ENCODE assay signal across 9 cellular contexts in genomic region chr10:133275683-133276092, GRCh38. TPM values are rescaled to one million over a fixed set of nuclear protein-coding genes. Genes with fewer than 3 reads are reported as not detected.
DNase-seq lines count a peak whose midpoint lies in the region; ATAC-seq, FAIRE-seq and TF ChIP-seq lines count a peak whose summit lies in the region.
"Had no signal": no experiment of that assay in that cellular context is flagged by ENCODE, and none has a peak within 500 bp of the region (broad histone marks: within the 10 kb centered on the region; RNA-seq: fewer than 3 reads in every experiment).

No MANE protein-coding gene starts in this region.

- H3K4me3 Mint-ChIP-seq in chondrocyte (ENCODE audit: unreplicated experiment), result no peak overlapping the region

- peaks cover 1% of the 10 kb centered on the region for H3K36me3 Mint-ChIP-seq in chondrocyte (ENCODE audit: low read depth)

- no peaks in the 10 kb centered on the region for H3K9me3 Mint-ChIP-seq in chondrocyte (ENCODE audit: low read depth)

- no peak for TF ChIP-seq POLR2A in stomach (IDR thresholded peaks at IDR 0.05)

- H3K27ac ChIP-seq in epithelial cell of prostate, result peak overlapping the region; percentile 90
- H3K27ac ChIP-seq in stomach, result peak overlapping the region in 4 of 5 donors; percentile 39 to 86 (median 70)
- H3K27ac ChIP-seq in SJCRH30, result no peak overlapping the region

- H3K27me3 Mint-ChIP-seq in chondrocyte (ENCODE audit: low read depth), result peaks cover 2% of the 10 kb centered on the region

- H3K27ac Mint-ChIP-seq in chondrocyte (ENCODE audit: unreplicated experiment), result no peak overlapping the region

- peaks cover 2% of the 10 kb centered on the region for H3K4me1 Mint-ChIP-seq in chondrocyte (ENCODE audit: low read depth)

- intact Hi-C loops in stomach (cut with DNase I; ENCODE audit: low total_unique reads), result no loop called here

- ATAC-seq in HG02678 (IDR thresholded peaks at IDR 0.05; ENCODE audit: unreplicated experiment), result peak; percentile 35

- TF ChIP-seq EP300 in stomach (IDR thresholded peaks at IDR 0.05), result no peak

- H3K4me3 ChIP-seq in stomach (peak overlapping the region; percentile 5 to 56 (median 43)), SJCRH30 (no peak overlapping the region)

- H3K9me3 ChIP-seq in stomach, result no peaks in the 10 kb centered on the region
- no peaks in the 10 kb centered on the region for H3K9me3 ChIP-seq in SJCRH30 (replicated peaks)

- H3K4me1 ChIP-seq in stomach, result peaks cover 46 to 73% (median 54%) of the 10 kb centered on the region in 4 donors
- H3K4me1 ChIP-seq in SJCRH30, result no peaks in the 10 kb centered on the region

- H3K27me3 ChIP-seq in stomach, result peaks cover 0 to 42% (median 13%) of the 10 kb centered on the region in 3 donors
- H3K27me3 ChIP-seq in SJCRH30, result no peaks in the 10 kb centered on the region

- H3K36me3 ChIP-seq in stomach, result peaks cover 8 to 52% (median 42%) of the 10 kb centered on the region in 4 donors
- H3K36me3 ChIP-seq in SJCRH30, result no peaks in the 10 kb centered on the region

- DNase-seq in GM18507 (ENCODE audit: extremely low spot score, insufficient read length, low read depth) (peak; percentile 40), SK-N-DZ (ENCODE audit: low spot score) (peak; percentile 45), epithelial cell of prostate (ENCODE audit: low read depth, low spot score) (no peak), stomach (no peak), chondrocyte (ENCODE audit: low spot score) (no peak), SJCRH30 (no peak), ureter (ENCODE audit: low spot score) (no peak)

- 10 to 23% (median 13%) methylated on average over 10 to 12 of the region's 12 CpGs for WGBS in stomach, 5 donors

- no peak for TF ChIP-seq CTCF in stomach (IDR thresholded peaks at IDR 0.05)
- no peak for TF ChIP-seq CTCF in chondrocyte (IDR thresholded peaks at IDR 0.05)

- FAIRE-seq in GM18507 (lab: Jason Lieb, UNC), result peak; percentile 84

RNA-seq across cellular contexts. Expression of gene ADAM8, which starts 1.0 kb away (rescaled TPM):
- polyA plus RNA-seq in SK-N-DZ (2014; cell fraction: cytosol; rRNA removed), result 0.31 and 0.51 TPM in 2 replicates
- polyA plus RNA-seq in SK-N-DZ (2014; cell fraction: nucleus; rRNA removed), result 2.9 and 5.3 TPM in 2 replicates
- 10 to 100 TPM in 1 of 5 donors, 1 to 10 TPM in 3, not detected in 1; 3.3 to 50.8 (median 5.0) TPM for total RNA-seq in stomach
- 1 to 10 TPM; 1.8 to 4.4 (median 3.6) TPM for polyA plus RNA-seq in stomach
- total RNA-seq in chondrocyte, result 1.3 to 3.2 TPM (median 2.3 TPM) in 3 replicates
- 0.56 and 0.67 TPM in 2 replicates for total RNA-seq in SJCRH30 (2014; rRNA removed; shearing (Covaris generic))
- 35.3 TPM for total RNA-seq in ureter

RNA-seq across cellular contexts. Expression of gene TUBGCP2, which starts 33.0 kb away (rescaled TPM):
- polyA plus RNA-seq in SK-N-DZ (2014; cell fraction: cytosol; rRNA removed), result 37.0 and 39.5 TPM in 2 replicates
- polyA plus RNA-seq in SK-N-DZ (2014; cell fraction: nucleus; rRNA removed), result 75.6 and 78.8 TPM in 2 replicates
- total RNA-seq in stomach (100 to 1,000 TPM in 1 of 5 donors, 10 to 100 TPM in 4; 18.3 to 117 (median 41.9) TPM), chondrocyte (53.2 to 56.2 TPM (median 54.9 TPM) in 3 replicates), ureter (51.9 TPM)
- 10 to 100 TPM; 40.3 to 89.8 (median 68.7) TPM for polyA plus RNA-seq in stomach
- 23.3 and 24.4 TPM in 2 replicates for total RNA-seq in SJCRH30 (2014; rRNA removed; shearing (Covaris generic))

RNA-seq across cellular contexts. Expression of gene ZNF511, which starts 33.0 kb away (rescaled TPM):
- 70.5 and 76.0 TPM in 2 replicates for polyA plus RNA-seq in SK-N-DZ (2014; cell fraction: cytosol; rRNA removed)
- polyA plus RNA-seq in SK-N-DZ (2014; cell fraction: nucleus; rRNA removed), result 86.7 and 89.6 TPM in 2 replicates
- 10 to 100 TPM; 12.7 to 82.1 (median 27.2) TPM for total RNA-seq in stomach
- 10 to 100 TPM; 55.8 to 63.4 (median 60.0) TPM for polyA plus RNA-seq in stomach
- 25.6 to 33.0 TPM (median 32.7 TPM) in 3 replicates for total RNA-seq in chondrocyte
- total RNA-seq in SJCRH30 (2014; rRNA removed; shearing (Covaris generic)), result 23.9 and 28.5 TPM in 2 replicates
- 37.4 TPM for total RNA-seq in ureter

RNA-seq across cellular contexts. Expression of gene VENTX, which starts 38.0 kb away (rescaled TPM):
- not detected in 2 replicates for polyA plus RNA-seq in SK-N-DZ (2014; cell fraction: cytosol; rRNA removed)
- not detected in 2 replicates for polyA plus RNA-seq in SK-N-DZ (2014; cell fraction: nucleus; rRNA removed)
- total RNA-seq in stomach, result 1 to 10 TPM in 1 of 5 donors, under 1 TPM in 2, not detected in 2; 0.45 to 3.2 (median 0.58) TPM
- under 1 TPM; 0.15 to 0.75 (median 0.35) TPM for polyA plus RNA-seq in stomach
- total RNA-seq in chondrocyte, result not detected in 3 replicates
- total RNA-seq in SJCRH30 (2014; rRNA removed; shearing (Covaris generic)), result 0.10 and 0.26 TPM in 2 replicates
- 0.81 TPM for total RNA-seq in ureter

RNA-seq across cellular contexts. Expression of gene UTF1, which starts 45.7 kb away (rescaled TPM):
- not detected in 2 replicates for polyA plus RNA-seq in SK-N-DZ (2014; cell fraction: cytosol; rRNA removed)
- not detected in 2 replicates for polyA plus RNA-seq in SK-N-DZ (2014; cell fraction: nucleus; rRNA removed)
- not detected for total RNA-seq in stomach
- not detected for polyA plus RNA-seq in stomach
- not detected in 3 replicates for total RNA-seq in chondrocyte
- not detected in 2 replicates for total RNA-seq in SJCRH30 (2014; rRNA removed; shearing (Covaris generic))
- not detected for total RNA-seq in ureter
- total RNA-seq: subcutaneous adipose tissue had no signal

Comparison
In these comparisons a context has a peak if more than half of its experiments do, and no peak if none do; other contexts are left out.
1. DNase-seq: peak in GM18507 (single experiment) and SK-N-DZ (single experiment); none in epithelial cell of prostate (single experiment), stomach (single experiment), chondrocyte (single experiment), SJCRH30 (0 of 2) and ureter (single experiment).